ENCODE assay signal across 9 cellular contexts in the genomic region with DNA sequence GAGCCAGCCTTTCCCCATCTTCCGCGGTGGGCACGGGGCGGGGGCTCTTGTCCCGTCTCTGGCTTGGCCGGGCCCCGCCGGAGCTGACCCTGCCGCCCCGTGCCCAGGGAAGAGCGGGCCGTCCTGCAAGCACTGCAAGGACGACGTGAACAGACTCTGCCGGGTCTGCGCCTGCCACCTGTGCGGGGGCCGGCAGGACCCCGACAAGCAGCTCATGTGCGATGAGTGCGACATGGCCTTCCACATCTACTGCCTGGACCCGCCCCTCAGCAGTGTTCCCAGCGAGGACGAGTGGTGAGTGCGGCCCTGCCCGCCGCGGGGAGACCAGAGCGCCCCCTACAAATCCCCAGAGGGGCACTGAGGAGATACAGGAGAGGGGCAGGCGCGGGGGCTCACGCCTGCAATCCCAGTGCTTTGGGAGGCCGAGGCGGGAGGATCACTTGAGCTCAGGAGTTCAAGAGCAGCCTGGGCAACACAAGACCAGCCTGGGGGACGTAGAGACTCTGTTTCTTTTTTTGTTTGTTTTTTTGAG. TPM values are rescaled to one million over a fixed set of nuclear protein-coding genes. Genes with fewer than 3 reads are reported as not detected.
"Had no signal": no experiment of that assay in that cellular context is flagged by ENCODE, and none has a peak within 500 bp of the region (broad histone marks: within the 10 kb centered on the region; RNA-seq: fewer than 3 reads in every experiment).

No MANE protein-coding gene starts in this region.

RNA-seq across cellular contexts. Expression of gene ARRDC5, which starts 39.0 kb away (rescaled TPM):
- total RNA-seq: activated naive CD4-positive, alpha-beta T cell treated with anti-CD3 and anti-CD28 coated beads for 36 hours; astrocyte; body of pancreas; bronchial epithelial cell; cardiac muscle cell; cardiac septum; cerebellum; chondrocyte had no signal
- polyA plus RNA-seq: aorta, cardiac muscle cell had no signal
